ENCODE assay signal across 8 cellular contexts in genomic region chr14:52950898-52951729, GRCh38.
DNase-seq lines count a peak whose midpoint lies in the region; ATAC-seq, FAIRE-seq and TF ChIP-seq lines count a peak whose summit lies in the region.

Gene FERMT2 (minus strand): TSS chr14:52951050. CDS start chr14:52950568, 482 bp downstream.

- peak; percentile 54 for DNase-seq in DMS 273 treated with DMSO at 0.1 percent for 48 hours (lab: John Stamatoyannopoulos, UW)
- DNase-seq in H54 (ENCODE audit: insufficient read length, low spot score): peak; percentile 60
- peak; percentile 81 for DNase-seq in NCI-H2107 (lab: John Stamatoyannopoulos, UW)
- peak; percentile 13 to 25 for DNase-seq in activated CD4-positive, alpha-beta T cell treated with anti-CD3 and anti-CD28 coated beads, Interleukin-2, amount 50 U/mL, for 48 hours
- DNase-seq in epidermal melanocyte (ENCODE audit: insufficient read length, low spot score): peak; percentile 71
- peak in 1 of 2 donors; percentile 32 for DNase-seq in memory B cell (ENCODE audit: low spot score in 2 of 2)
- peak; percentile 89 for DNase-seq in superior temporal gyrus (ENCODE audit: extremely low spot score)

- no peak within 1 kb of the TSS for H3K27ac Mint-ChIP-seq in memory B cell

- peaks cover 16% of the 10 kb centered on the region for H3K4me1 Mint-ChIP-seq in memory B cell

- ATAC-seq in memory B cell (ENCODE audit: low read depth) (peak; percentile 28), HG03135 (IDR thresholded peaks at IDR 0.05; ENCODE audit: unreplicated experiment) (no peak)

- peak; percentile 86 for TF ChIP-seq POLR2A in H54 (IDR thresholded peaks at IDR 0.05; ENCODE audit: low read depth, low read length)

- no peak for FAIRE-seq in H54 (lab: Jason Lieb, UNC)

- H3K36me3 Mint-ChIP-seq in memory B cell: no peaks in the 10 kb centered on the region

- peak within 1 kb of the TSS; percentile 83 for H3K4me3 Mint-ChIP-seq in memory B cell

- H3K27me3 Mint-ChIP-seq in memory B cell: peaks cover 23% of the 10 kb centered on the region

- no peaks in the 10 kb centered on the region for H3K9me3 Mint-ChIP-seq in memory B cell
